In the genomic region with DNA sequence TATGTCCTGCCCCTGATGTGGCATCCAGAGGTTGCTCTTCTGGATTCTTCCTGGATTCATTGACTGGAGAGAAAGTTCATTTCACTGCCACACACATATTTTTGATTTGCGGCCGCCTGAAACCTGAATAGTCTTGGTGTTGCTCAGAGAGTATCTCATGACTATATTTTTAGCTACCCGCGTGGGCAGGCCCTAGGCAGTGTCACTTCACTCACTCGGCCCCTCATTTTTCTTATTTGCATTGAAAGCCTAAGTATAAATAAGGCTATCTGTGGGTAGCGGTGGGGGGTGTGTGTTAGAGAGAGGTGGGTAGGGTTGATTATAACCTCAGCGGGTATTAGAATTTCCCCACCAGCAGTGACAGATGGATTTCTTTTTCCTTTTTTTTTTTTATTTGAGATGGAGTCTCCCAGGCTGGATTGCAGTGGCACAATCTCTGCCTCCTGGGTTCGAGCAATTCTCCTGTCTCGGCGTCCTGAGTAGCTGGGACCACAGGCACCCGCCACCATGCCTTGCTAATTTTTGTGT, we compare ENCODE assay signal across 11 cellular contexts.
DNase-seq lines count a peak whose midpoint lies in the region; ATAC-seq and TF ChIP-seq lines count a peak whose summit lies in the region.
"Had no signal": no experiment of that assay in that cellular context is flagged by ENCODE, and none has a peak within 500 bp of the region (broad histone marks: within the 10 kb centered on the region; RNA-seq: fewer than 3 reads in every experiment).

No MANE protein-coding gene starts in this region.

- peak overlapping the region; percentile 59; the same call in 1 of the 2 replicates for H3K4me3 ChIP-seq in GM08714 (ENCODE audit: low read length)
- no peak overlapping the region for H3K4me3 ChIP-seq in cardiac muscle cell

- H3K27me3 ChIP-seq in cardiac muscle cell, result no peaks in the 10 kb centered on the region

- peak overlapping the region; percentile 86 for H3K27ac ChIP-seq in cardiac muscle cell

- peak in 1 of 2 donors; percentile 65 for DNase-seq in cardiac muscle cell (ENCODE audit: low read depth in 1 of 2, low spot score in 1 of 2)
- no peak for DNase-seq in glomerular visceral epithelial cell (ENCODE audit: extremely low spot score)
- no peak for DNase-seq in NCI-H2029 (lab: John Stamatoyannopoulos, UW)
- DNase-seq: NCI-H1436, T1000 had no signal

- H3K4me1 ChIP-seq in cardiac muscle cell (ENCODE audit: low read depth), result peaks cover 47% of the 10 kb centered on the region

- ATAC-seq in GM19468 (IDR thresholded peaks at IDR 0.05; ENCODE audit: extremely low read depth, unreplicated experiment) (peak; percentile 15), HG03064 (IDR thresholded peaks at IDR 0.05; ENCODE audit: low read depth, unreplicated experiment) (peak; percentile 33), HG03565 (IDR thresholded peaks at IDR 0.05; ENCODE audit: unreplicated experiment) (no peak), HG03097 (IDR thresholded peaks at IDR 0.05; ENCODE audit: low FRiP score, unreplicated experiment) (no peak)
- ATAC-seq: activated naive CD4-positive, alpha-beta T cell treated with anti-CD3 and anti-CD28 coated beads, Interleukin-2, amount 50 U/mL, for 72 hours had no signal

- H3K9me3 ChIP-seq in cardiac muscle cell (ENCODE audit: low read depth), result no peaks in the 10 kb centered on the region

- no peak for TF ChIP-seq CTCF in cardiac muscle cell (IDR thresholded peaks at IDR 0.05; ENCODE audit: low read depth, low read length)

- H3K36me3 ChIP-seq in cardiac muscle cell, result no peaks in the 10 kb centered on the region

Comparison
In these comparisons a context has a peak if more than half of its experiments do, and no peak if none do; other contexts are left out.
1. ATAC-seq: peak in GM19468 (single experiment) and HG03064 (single experiment); none in HG03565 (single experiment) and HG03097 (single experiment).